In genomic region chr1:157993179-157994080, GRCh38 we compare ENCODE assay signal across 8 cellular contexts. TPM values are rescaled to one million over a fixed set of nuclear protein-coding genes. Genes with fewer than 3 reads are reported as not detected.
DNase-seq lines count a peak whose midpoint lies in the region; ATAC-seq and TF ChIP-seq lines count a peak whose summit lies in the region.

TSS of gene KIRREL1 (plus strand) at chr1:157993645. CDS start at chr1:157993677, 32 bp downstream.

- no peaks in the 10 kb centered on the region; the same call in 1 of the 2 replicates for H4K20me1 ChIP-seq in OCI-LY7 (ENCODE audit: insufficient read depth, low read length)

- H3K79me2 ChIP-seq in OCI-LY7 (ENCODE audit: insufficient read depth, low read depth, low read length), result no peaks in the 10 kb centered on the region

- intact Hi-C loops in OCI-LY7 (cut with micrococcal nuclease; ENCODE audit: unreplicated experiment), result loop anchor here (5.0 kb wide), 1 partner anchor 44 kb away; no protein-coding TSS in a partner anchor
- intact Hi-C loops in lower leg skin (cut with DNase I; ENCODE audit: low total_unique reads), result loop anchor here (5.0 kb wide), 2 partner anchors 44 to 94 kb away; no protein-coding TSS in a partner anchor
- intact Hi-C loops in testis (cut with DNase I; ENCODE audit: low total_unique reads), result loop anchor here (5.0 kb wide), 1 partner anchor 44 kb away; no protein-coding TSS in a partner anchor

- peak; percentile 5 for DNase-seq in NCI-H748 (lab: John Stamatoyannopoulos, UW; ENCODE audit: unreplicated experiment)
- no peak for DNase-seq in NCI-H748 treated with DMSO at 0.1 percent for 48 hours (lab: John Stamatoyannopoulos, UW)
- no peak for DNase-seq in OCI-LY7 (ENCODE audit: low spot score)
- DNase-seq in ecto neural progenitor cell (ENCODE audit: low spot score), result peak; percentile 77
- peak; percentile 33 to 91 for DNase-seq in lower leg skin (ENCODE audit: low spot score in 2 of 2)
- peak; percentile 66 for DNase-seq in testis

- H3K4me1 ChIP-seq in OCI-LY7 (ENCODE audit: insufficient read depth, low read length, poor library complexity, severe bottlenecking) (no peaks in the 10 kb centered on the region), testis (peaks cover 39% of the 10 kb centered on the region)

- no peaks in the 10 kb centered on the region for H3K9me3 ChIP-seq in OCI-LY7 (ENCODE audit: low read length)
- H3K9me3 ChIP-seq in testis, result no peaks in the 10 kb centered on the region

- H3K4me3 ChIP-seq in OCI-LY7 (ENCODE audit: low read depth, low read length, poor library complexity, severe bottlenecking) (no peak within 1 kb of the TSS), lower leg skin (ENCODE audit: low read depth, poor library complexity, severe bottlenecking) (peak within 1 kb of the TSS; percentile 90), testis (peak within 1 kb of the TSS; percentile 84 to 88)

- ATAC-seq in GM21825 (IDR thresholded peaks at IDR 0.05; ENCODE audit: unreplicated experiment), result no peak
- ATAC-seq in GM21381 (IDR thresholded peaks at IDR 0.05; ENCODE audit: unreplicated experiment), result no peak

- TF ChIP-seq CTCF in OCI-LY7 (conservative IDR thresholded peaks at IDR 0.05; ENCODE audit: low read length) (no peak), lower leg skin (IDR thresholded peaks at IDR 0.05) (no peak), testis (IDR thresholded peaks at IDR 0.05) (no peak)

- no peak for TF ChIP-seq POLR2A in lower leg skin (IDR thresholded peaks at IDR 0.05)
- no peak for TF ChIP-seq POLR2A in testis (IDR thresholded peaks at IDR 0.05)

- H3K36me3 ChIP-seq in OCI-LY7 (ENCODE audit: insufficient read depth, low read length) (no peaks in the 10 kb centered on the region), testis (ENCODE audit: low read depth, missing control alignments) (no peaks in the 10 kb centered on the region)

- WGBS in lower leg skin, 2 donors, result 2% methylated on average over 38 to 69 of the region's 75 CpGs
- 1 to 2% methylated on average over 17 to 58 of the region's 75 CpGs for WGBS in testis, 2 donors

- BruUV-seq in OCI-LY7 (replicated peaks; lab: Mats Ljungman, UMichigan), result no TSS peak

- no peaks in the 10 kb centered on the region for H3K27me3 ChIP-seq in testis

- POLR2A ChIA-PET in OCI-LY7 (lab: Charles Lee), result interaction anchor here (0.7 kb wide), 1 partner anchor 9 kb away, joined by 3 read pairs; no protein-coding TSS in a partner anchor

- peak within 1 kb of the TSS; percentile 37; the same call in 1 of the 2 replicates for H3K4me2 ChIP-seq in OCI-LY7 (ENCODE audit: low read length)

- H3K27ac ChIP-seq in OCI-LY7 (ENCODE audit: low read depth, low read length, poor library complexity, severe bottlenecking) (no peak within 1 kb of the TSS), testis (peak within 1 kb of the TSS; percentile 87 to 93)

- H2AFZ ChIP-seq in OCI-LY7 (ENCODE audit: low read length), result no peak within 1 kb of the TSS

- CTCF ChIA-PET in OCI-LY7 (lab: Charles Lee; ENCODE audit: unreplicated experiment), result interaction anchor here (1.9 kb wide), 1 partner anchor 128 kb away, joined by 12 read pairs; no protein-coding TSS in a partner anchor

- H3K9me2 ChIP-seq in OCI-LY7 (ENCODE audit: insufficient read depth, low read length), result no peaks in the 10 kb centered on the region

RNA-seq across cellular contexts. Expression of gene KIRREL1, which starts in this region (rescaled TPM):
- total RNA-seq in OCI-LY7 (2014; rRNA removed; shearing (Covaris generic)), result not detected in 2 replicates
- total RNA-seq in OCI-LY7 (2022), result not detected in 2 replicates
- 10 to 100 TPM in 3 of 4 donors, 1 to 10 TPM in 1; 8.8 to 19.6 (median 14.5) TPM for total RNA-seq in lower leg skin
- 10 to 100 TPM; 19.9 to 31.9 TPM for total RNA-seq in testis
- 15.5 TPM for polyA plus RNA-seq in testis (ENCODE audit: insufficient read depth, low read depth, low replicate concordance)

Comparison
In these comparisons a context has a peak if more than half of its experiments do, and no peak if none do; other contexts are left out.
1. RNA of gene KIRREL1 (total RNA-seq): 19.9 to 31.9 TPM in testis and 8.8 to 19.6 TPM in lower leg skin; not detected in OCI-LY7; every median in the first group is over 4 times any median in the second.
2. DNase-seq: peak in NCI-H748 (single experiment), ecto neural progenitor cell (single experiment), lower leg skin (2 of 2) and testis (single experiment); none in NCI-H748 treated with DMSO at 0.1 percent for 48 hours (single experiment) and OCI-LY7 (single experiment).